In genomic region chr6:119586250-119586882, GRCh38 we compare ENCODE assay signal across 11 cellular contexts.
A peak's percentile ranks its signal among the peaks of the same experiment; 100 is the strongest.
DNase-seq lines count a peak whose midpoint lies in the region; ATAC-seq lines count a peak whose summit lies in the region.
"Had no signal": no experiment of that assay in that cellular context is flagged by ENCODE, and none has a peak within 500 bp of the region (broad histone marks: within the 10 kb centered on the region; RNA-seq: fewer than 3 reads in every experiment).

No MANE protein-coding gene starts in this region.

- ATAC-seq in HG02642 (IDR thresholded peaks at IDR 0.05; ENCODE audit: poor library complexity, unreplicated experiment): peak; percentile 96
- ATAC-seq in HG03520 (IDR thresholded peaks at IDR 0.05; ENCODE audit: unreplicated experiment): peak; percentile 94
- ATAC-seq: activated CD8-positive, alpha-beta memory T cell treated with anti-CD3 and anti-CD28 coated beads, Interleukin-2, amount 10 ng/mL, durations not matched to agents 7 days and 5 days; upper lobe of right lung had no signal

- DNase-seq in CD1c-positive myeloid dendritic cell (ENCODE audit: extremely low spot score) (peak; percentile 69), GM19240 (ENCODE audit: insufficient read length, low spot score) (peak; percentile 6), foreskin melanocyte (no peak), T-helper 9 cell (no peak), NCI-H510A (lab: John Stamatoyannopoulos, UW) (no peak), cerebellar nuclear complex (lab: John Stamatoyannopoulos, UW) (no peak)
- DNase-seq: activated CD8-positive, alpha-beta memory T cell treated with anti-CD3 and anti-CD28 coated beads, Interleukin-2, amount 10 ng/mL, durations not matched to agents 7 days and 5 days; aorta; upper lobe of right lung had no signal

Comparison
In these comparisons a context has a peak if more than half of its experiments do, and no peak if none do; other contexts are left out.
1. DNase-seq: peak in CD1c-positive myeloid dendritic cell (single experiment) and GM19240 (single experiment); none in foreskin melanocyte (single experiment), T-helper 9 cell (single experiment), NCI-H510A (single experiment) and cerebellar nuclear complex (0 of 2).